Comparison of ENCODE assay signal across 40 cellular contexts in genomic region chr13:112438515-112438914, GRCh38.
"Had no signal": no experiment of that assay in that cellular context is flagged by ENCODE, and none has a peak within 500 bp of the region (broad histone marks: within the 10 kb centered on the region; RNA-seq: fewer than 3 reads in every experiment).

No MANE protein-coding gene starts in this region.

- H3K4me1 ChIP-seq: adrenal gland, ascending aorta, body of pancreas, breast epithelium had no signal

- H3K27ac ChIP-seq: adrenal gland, ascending aorta, body of pancreas, brain microvascular endothelial cell, breast epithelium, cardiac muscle cell had no signal

- ATAC-seq: activated naive CD4-positive, alpha-beta T cell treated with anti-CD3 and anti-CD28 coated beads, Interleukin-2, amount 50 U/mL, for 72 hours; activated naive CD8-positive, alpha-beta T cell treated with anti-CD3 and anti-CD28 coated beads, Interleukin-2, amount 50 U/mL, for 24 hours; activated T-cell treated with anti-CD3 and anti-CD28 coated beads, Interleukin-2, amount 50 U/mL, for 4 hours; activated T-cell treated with anti-CD3 and anti-CD28 coated beads, Interleukin-2, amount 50 U/mL, for 72 hours; activated T-helper 17 cell treated with anti-CD3 and anti-CD28 coated beads, Interleukin-2, amount 50 U/mL, for 72 hours; body of pancreas had no signal

- FAIRE-seq: astrocyte, bronchial epithelial cell had no signal

- H3K36me3 ChIP-seq: adrenal gland, ascending aorta, brain microvascular endothelial cell, breast epithelium, cardiac muscle cell had no signal

- H3K9me3 Mint-ChIP-seq: activated T-helper 17 cell treated with anti-CD3 and anti-CD28 coated beads, Interleukin-2, amount 50 U/mL, for 72 hours had no signal

- H3K9me3 ChIP-seq: adrenal gland, ascending aorta, body of pancreas had no signal

- H3K4me3 ChIP-seq: adrenal gland, ascending aorta, body of pancreas, breast epithelium, cardiac muscle cell had no signal

- H3K36me3 Mint-ChIP-seq: activated naive CD4-positive, alpha-beta T cell treated with anti-CD3 and anti-CD28 coated beads, Interleukin-2, amount 10 ng/mL, durations not matched to agents 7 days and 5 days; activated naive CD4-positive, alpha-beta T cell treated with anti-CD3 and anti-CD28 coated beads, Interleukin-2, amount 50 U/mL, for 24 hours; activated naive CD4-positive, alpha-beta T cell treated with anti-CD3 and anti-CD28 coated beads, Interleukin-2, amount 50 U/mL, for 72 hours; activated naive CD8-positive, alpha-beta T cell; activated naive CD8-positive, alpha-beta T cell treated with anti-CD3 and anti-CD28 coated beads for 36 hours; activated naive CD8-positive, alpha-beta T cell treated with anti-CD3 and anti-CD28 coated beads, Interleukin-2, amount 10 ng/mL, durations not matched to agents 7 days and 5 days; brain had no signal

- DNase-seq: activated effector memory CD4-positive, alpha-beta T cell treated with anti-CD3 and anti-CD28 coated beads, Interleukin-2, amount 50 U/mL, for 16 hours; activated effector memory CD4-positive, alpha-beta T cell treated with Interleukin-2 at 50 U/mL for 16 hours; activated gamma-delta T cell; activated gamma-delta T cell treated with Interleukin-2 at 50 U/mL for 16 hours; activated naive CD4-positive, alpha-beta T cell; activated naive CD4-positive, alpha-beta T cell treated with anti-CD3 and anti-CD28 coated beads for 36 hours; activated naive CD4-positive, alpha-beta T cell treated with anti-CD3 and anti-CD28 coated beads, Interleukin-2, amount 50 U/mL, for 16 hours; activated naive CD4-positive, alpha-beta T cell treated with Interleukin-2 at 50 U/mL for 16 hours; activated naive CD8-positive, alpha-beta T cell treated with anti-CD3 and anti-CD28 coated beads for 36 hours; activated naive CD8-positive, alpha-beta T cell treated with anti-CD3 and anti-CD28 coated beads, Interleukin-2, amount 10 ng/mL, durations not matched to agents 7 days and 5 days; activated naive CD8-positive, alpha-beta T cell treated with anti-CD3 and anti-CD28 coated beads, Interleukin-2, amount 50 U/mL, for 24 hours; activated T-cell treated with anti-CD3 and anti-CD28 coated beads, Interleukin-2, amount 50 U/mL, for 1 hour; activated T-cell treated with anti-CD3 and anti-CD28 coated beads, Interleukin-2, amount 50 U/mL, for 24 hours; activated T-cell treated with anti-CD3 and anti-CD28 coated beads, Interleukin-2, amount 50 U/mL, for 4 hours; activated T-cell treated with anti-CD3 and anti-CD28 coated beads, Interleukin-2, amount 50 U/mL, for 48 hours; activated T-cell treated with anti-CD3 and anti-CD28 coated beads, Interleukin-2, amount 50 U/mL, for 72 hours; adrenal gland; amniotic stem cell; amygdala; anterior cingulate cortex; aorta; body of pancreas; brain microvascular endothelial cell; caudate nucleus; central memory CD4-positive, alpha-beta T cell; cerebellar nuclear complex had no signal

- H3K27me3 ChIP-seq: ascending aorta, brain microvascular endothelial cell had no signal

- H3K4me3 Mint-ChIP-seq: activated naive CD4-positive, alpha-beta T cell treated with anti-CD3 and anti-CD28 coated beads for 36 hours; activated naive CD4-positive, alpha-beta T cell treated with anti-CD3 and anti-CD28 coated beads, Interleukin-2, amount 10 ng/mL, durations not matched to agents 7 days and 5 days; activated naive CD4-positive, alpha-beta T cell treated with anti-CD3 and anti-CD28 coated beads, Interleukin-2, amount 50 U/mL, for 24 hours; activated naive CD8-positive, alpha-beta T cell; activated naive CD8-positive, alpha-beta T cell treated with anti-CD3 and anti-CD28 coated beads for 36 hours; activated naive CD8-positive, alpha-beta T cell treated with anti-CD3 and anti-CD28 coated beads, Interleukin-2, amount 10 ng/mL, durations not matched to agents 7 days and 5 days; activated naive CD8-positive, alpha-beta T cell treated with anti-CD3 and anti-CD28 coated beads, Interleukin-2, amount 50 U/mL, for 24 hours; activated T-cell treated with anti-CD3 and anti-CD28 coated beads, Interleukin-2, amount 50 U/mL, for 24 hours; activated T-cell treated with anti-CD3 and anti-CD28 coated beads, Interleukin-2, amount 50 U/mL, for 4 hours; activated T-cell treated with anti-CD3 and anti-CD28 coated beads, Interleukin-2, amount 50 U/mL, for 72 hours; activated T-helper 1 cell treated with anti-CD3 and anti-CD28 coated beads, Interleukin-12 subunit alpha, Interleukin-12 subunit beta, Interleukin-2, Interleukin-4 antibody, amounts not matched to agents 30 ng/mL and 10 ng/mL and 1 ng/mL, durations not matched to agents 14 hours and 24 hours and 36 hours; activated T-helper 17 cell treated with anti-CD3 and anti-CD28 coated beads, Interleukin-2, amount 50 U/mL, for 72 hours; brain; central memory CD8-positive, alpha-beta T cell had no signal

- H3K4me1 Mint-ChIP-seq: activated naive CD4-positive, alpha-beta T cell treated with anti-CD3 and anti-CD28 coated beads, Interleukin-2, amount 10 ng/mL, durations not matched to agents 7 days and 5 days; activated naive CD4-positive, alpha-beta T cell treated with anti-CD3 and anti-CD28 coated beads, Interleukin-2, amount 50 U/mL, for 24 hours; activated naive CD8-positive, alpha-beta T cell treated with anti-CD3 and anti-CD28 coated beads, Interleukin-2, amount 50 U/mL, for 24 hours; activated T-helper 17 cell treated with anti-CD3 and anti-CD28 coated beads, Interleukin-2, amount 50 U/mL, for 72 hours; central memory CD8-positive, alpha-beta T cell had no signal

- H3K27ac Mint-ChIP-seq: activated naive CD4-positive, alpha-beta T cell treated with anti-CD3 and anti-CD28 coated beads for 36 hours; activated naive CD4-positive, alpha-beta T cell treated with anti-CD3 and anti-CD28 coated beads, Interleukin-2, amount 10 ng/mL, durations not matched to agents 7 days and 5 days; activated naive CD4-positive, alpha-beta T cell treated with anti-CD3 and anti-CD28 coated beads, Interleukin-2, amount 50 U/mL, for 24 hours; activated naive CD4-positive, alpha-beta T cell treated with anti-CD3 and anti-CD28 coated beads, Interleukin-2, amount 50 U/mL, for 72 hours; activated naive CD8-positive, alpha-beta T cell; activated naive CD8-positive, alpha-beta T cell treated with anti-CD3 and anti-CD28 coated beads for 36 hours; activated naive CD8-positive, alpha-beta T cell treated with anti-CD3 and anti-CD28 coated beads, Interleukin-2, amount 10 ng/mL, durations not matched to agents 7 days and 5 days; activated naive CD8-positive, alpha-beta T cell treated with anti-CD3 and anti-CD28 coated beads, Interleukin-2, amount 50 U/mL, for 24 hours; activated T-cell treated with anti-CD3 and anti-CD28 coated beads, Interleukin-2, amount 50 U/mL, for 24 hours; activated T-cell treated with anti-CD3 and anti-CD28 coated beads, Interleukin-2, amount 50 U/mL, for 72 hours; activated T-helper 1 cell treated with anti-CD3 and anti-CD28 coated beads, Interleukin-12 subunit alpha, Interleukin-12 subunit beta, Interleukin-2, Interleukin-4 antibody, amounts not matched to agents 30 ng/mL and 10 ng/mL and 1 ng/mL, durations not matched to agents 14 hours and 24 hours and 36 hours; activated T-helper 17 cell treated with anti-CD3 and anti-CD28 coated beads, Interleukin-2, amount 50 U/mL, for 72 hours; activated T-helper 2 cell treated with anti-CD3 and anti-CD28 coated beads, Interferon-gamma antibody, Interleukin-2, Interleukin-4, amounts not matched to agents 10 μg/mL and 5 μg/mL and 100 μg/mL, durations not matched to agents 14 hours and 24 hours and 36 hours; brain had no signal
